In genomic region chr6:138520463-138520862, GRCh38 we compare ENCODE assay signal across 9 cellular contexts. TPM values are rescaled to one million over a fixed set of nuclear protein-coding genes. Genes with fewer than 3 reads are reported as not detected.
A peak's percentile ranks its signal among the peaks of the same experiment; 100 is the strongest.
DNase-seq lines count a peak whose midpoint lies in the region; ATAC-seq and TF ChIP-seq lines count a peak whose summit lies in the region.
"Had no signal": no experiment of that assay in that cellular context is flagged by ENCODE, and none has a peak within 500 bp of the region (broad histone marks: within the 10 kb centered on the region; RNA-seq: fewer than 3 reads in every experiment).

No MANE protein-coding gene starts in this region.

- H3K4me1 Mint-ChIP-seq in endodermal cell = peaks cover 4% of the 10 kb centered on the region
- peaks cover 10% of the 10 kb centered on the region for H3K4me1 Mint-ChIP-seq in osteocyte (ENCODE audit: unreplicated experiment)

- peaks cover 11% of the 10 kb centered on the region for H3K9me3 Mint-ChIP-seq in endodermal cell
- peaks cover 12% of the 10 kb centered on the region for H3K9me3 Mint-ChIP-seq in osteocyte (ENCODE audit: unreplicated experiment)
- H3K9me3 Mint-ChIP-seq: activated T-helper 17 cell treated with anti-CD3 and anti-CD28 coated beads, Interleukin-2, amount 50 U/mL, for 72 hours had no signal

- H3K27me3 Mint-ChIP-seq in endodermal cell (ENCODE audit: insufficient read depth) = no peaks in the 10 kb centered on the region
- no peaks in the 10 kb centered on the region for H3K27me3 Mint-ChIP-seq in osteocyte (ENCODE audit: unreplicated experiment)

- H3K36me3 Mint-ChIP-seq in endodermal cell (ENCODE audit: low read depth) (peaks cover 4% of the 10 kb centered on the region), osteocyte (ENCODE audit: unreplicated experiment) (peaks cover 8% of the 10 kb centered on the region)

- H3K4me3 ChIP-seq in endodermal cell (ENCODE audit: low read length) (no peak overlapping the region), sigmoid colon (no peak overlapping the region)

- 89 to 100% methylated on average over 1 to 3 of the region's 3 CpGs for WGBS in endodermal cell (ENCODE audit: insufficient coverage in 1 of 2, insufficient read length in 1 of 2), 2 experiments
- 34 to 57% methylated on average over 3 of the region's 3 CpGs for WGBS in sigmoid colon, 2 donors

- H3K27me3 ChIP-seq in endodermal cell (ENCODE audit: control insufficient read depth, insufficient read depth, low read length, poor library complexity, severe bottlenecking) (no peaks in the 10 kb centered on the region), sigmoid colon (no peaks in the 10 kb centered on the region)

- H3K9me3 ChIP-seq in endodermal cell (ENCODE audit: control insufficient read depth, low read length) (no peaks in the 10 kb centered on the region), sigmoid colon (no peaks in the 10 kb centered on the region)

- intact Hi-C loops in sigmoid colon (cut with DNase I) = no loop called here

- DNase-seq in G401 (ENCODE audit: low spot score) (peak; percentile 26), NCI-H1694 (lab: John Stamatoyannopoulos, UW) (peak; percentile 30), endodermal cell (no peak), osteocyte (ENCODE audit: extremely low spot score, unreplicated experiment) (no peak), sigmoid colon (no peak)
- no peak for DNase-seq in stimulated activated CD4-positive, alpha-beta T cell treated with anti-CD3 and anti-CD28 coated beads, Interleukin-2, amount 100 ng/mL, for 24 hours

- ATAC-seq in HG02588 (IDR thresholded peaks at IDR 0.05; ENCODE audit: unreplicated experiment) (no peak), GM18867 (IDR thresholded peaks at IDR 0.05; ENCODE audit: unreplicated experiment) (no peak)
- ATAC-seq: activated T-helper 17 cell treated with anti-CD3 and anti-CD28 coated beads, Interleukin-2, amount 50 U/mL, for 72 hours had no signal

- H3K36me3 ChIP-seq in endodermal cell (ENCODE audit: control insufficient read depth, insufficient read depth, low read length) = no peaks in the 10 kb centered on the region
- H3K36me3 ChIP-seq in sigmoid colon = no peaks in the 10 kb centered on the region

- TF ChIP-seq EP300 in sigmoid colon (IDR thresholded peaks at IDR 0.05) = no peak

- no peak overlapping the region for H3K9ac ChIP-seq in endodermal cell (ENCODE audit: extremely low read depth, low read length, poor library complexity, severe bottlenecking)

- TF ChIP-seq POLR2A in sigmoid colon (IDR thresholded peaks at IDR 0.05) = no peak

- H3K27ac Mint-ChIP-seq in endodermal cell = no peak overlapping the region
- no peak overlapping the region for H3K27ac Mint-ChIP-seq in osteocyte (ENCODE audit: unreplicated experiment)
- H3K27ac Mint-ChIP-seq: activated T-helper 17 cell treated with anti-CD3 and anti-CD28 coated beads, Interleukin-2, amount 50 U/mL, for 72 hours had no signal

- in situ Hi-C loops in G401 (cut with HindIII; ENCODE audit: low sequenced_read_pairs) = no loop called here

- H3K4me3 Mint-ChIP-seq in endodermal cell = no peak overlapping the region
- no peak overlapping the region for H3K4me3 Mint-ChIP-seq in osteocyte (ENCODE audit: unreplicated experiment)
- H3K4me3 Mint-ChIP-seq: activated T-helper 17 cell treated with anti-CD3 and anti-CD28 coated beads, Interleukin-2, amount 50 U/mL, for 72 hours had no signal

- TF ChIP-seq CTCF in endodermal cell (conservative IDR thresholded peaks at IDR 0.05) = peak; percentile 49
- peak; percentile 58 for TF ChIP-seq CTCF in osteocyte (IDR thresholded peaks at IDR 0.05)
- peak in 2 of 4 experiments; percentile 29 to 45 for TF ChIP-seq CTCF in sigmoid colon (IDR thresholded peaks at IDR 0.05)

- H3K4me1 ChIP-seq in endodermal cell (ENCODE audit: control insufficient read depth, insufficient read depth, low read length) = no peaks in the 10 kb centered on the region
- peaks cover 0 to 23% (median 15%) of the 10 kb centered on the region in 4 donors for H3K4me1 ChIP-seq in sigmoid colon

- H3K27ac ChIP-seq in endodermal cell (ENCODE audit: low read depth, low read length) (no peak overlapping the region), sigmoid colon (no peak overlapping the region)

RNA-seq across cellular contexts. Expression of gene NHSL1, which starts 21.2 kb away (rescaled TPM):
- total RNA-seq in G401 (2014; rRNA removed; shearing (Covaris generic)) = 0.80 and 7.8 TPM in 2 replicates
- total RNA-seq in endodermal cell (10 to 100 TPM; 16.3 to 17.5 TPM), osteocyte (19.0 and 21.2 TPM in 2 replicates), sigmoid colon (1 to 10 TPM; 6.5 to 8.6 (median 7.0) TPM)
- polyA plus RNA-seq in endodermal cell (2013, experiment 1 of 2) = 37.8 TPM
- polyA plus RNA-seq in endodermal cell (2013, experiment 2 of 2) = 25.3 TPM
- 10 to 100 TPM; 13.2 to 17.5 (median 16.9) TPM for polyA plus RNA-seq in sigmoid colon

Comparison
In these comparisons a context has a peak if more than half of its experiments do, and no peak if none do; other contexts are left out.
1. DNase-seq: peak in G401 (single experiment) and NCI-H1694 (single experiment); none in endodermal cell (single experiment), osteocyte (single experiment), sigmoid colon (single experiment) and stimulated activated CD4-positive, alpha-beta T cell treated with anti-CD3 and anti-CD28 coated beads, Interleukin-2, amount 100 ng/mL, for 24 hours (0 of 2).